ENCODE assay signal across 1 cellular context in the genomic region with DNA sequence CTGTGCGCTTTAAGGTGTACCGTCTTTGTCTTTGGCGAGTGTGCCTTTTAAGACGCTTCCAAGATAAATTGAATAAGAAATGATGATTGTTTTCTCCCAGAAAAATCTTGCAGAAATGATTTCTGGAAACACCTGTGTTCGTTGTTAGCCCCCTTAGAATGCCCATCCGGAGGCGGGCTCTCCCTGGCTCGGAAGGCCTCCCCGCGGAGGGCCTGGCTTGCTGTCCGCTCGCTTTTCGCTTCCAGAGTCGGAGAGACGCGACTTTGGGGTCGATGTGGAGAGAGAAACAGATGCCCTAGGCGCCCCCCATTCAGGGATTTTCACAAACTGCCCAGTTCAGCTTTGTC.
TF ChIP-seq lines count a peak whose summit lies in the region.

No MANE protein-coding gene starts in this region.

TF ChIP-seq in GM23338, 12 proteins besides CTCF, POLR2A, EP300 and RAD21 (continued from another document):
- TF ChIP-seq, protein P1, sequence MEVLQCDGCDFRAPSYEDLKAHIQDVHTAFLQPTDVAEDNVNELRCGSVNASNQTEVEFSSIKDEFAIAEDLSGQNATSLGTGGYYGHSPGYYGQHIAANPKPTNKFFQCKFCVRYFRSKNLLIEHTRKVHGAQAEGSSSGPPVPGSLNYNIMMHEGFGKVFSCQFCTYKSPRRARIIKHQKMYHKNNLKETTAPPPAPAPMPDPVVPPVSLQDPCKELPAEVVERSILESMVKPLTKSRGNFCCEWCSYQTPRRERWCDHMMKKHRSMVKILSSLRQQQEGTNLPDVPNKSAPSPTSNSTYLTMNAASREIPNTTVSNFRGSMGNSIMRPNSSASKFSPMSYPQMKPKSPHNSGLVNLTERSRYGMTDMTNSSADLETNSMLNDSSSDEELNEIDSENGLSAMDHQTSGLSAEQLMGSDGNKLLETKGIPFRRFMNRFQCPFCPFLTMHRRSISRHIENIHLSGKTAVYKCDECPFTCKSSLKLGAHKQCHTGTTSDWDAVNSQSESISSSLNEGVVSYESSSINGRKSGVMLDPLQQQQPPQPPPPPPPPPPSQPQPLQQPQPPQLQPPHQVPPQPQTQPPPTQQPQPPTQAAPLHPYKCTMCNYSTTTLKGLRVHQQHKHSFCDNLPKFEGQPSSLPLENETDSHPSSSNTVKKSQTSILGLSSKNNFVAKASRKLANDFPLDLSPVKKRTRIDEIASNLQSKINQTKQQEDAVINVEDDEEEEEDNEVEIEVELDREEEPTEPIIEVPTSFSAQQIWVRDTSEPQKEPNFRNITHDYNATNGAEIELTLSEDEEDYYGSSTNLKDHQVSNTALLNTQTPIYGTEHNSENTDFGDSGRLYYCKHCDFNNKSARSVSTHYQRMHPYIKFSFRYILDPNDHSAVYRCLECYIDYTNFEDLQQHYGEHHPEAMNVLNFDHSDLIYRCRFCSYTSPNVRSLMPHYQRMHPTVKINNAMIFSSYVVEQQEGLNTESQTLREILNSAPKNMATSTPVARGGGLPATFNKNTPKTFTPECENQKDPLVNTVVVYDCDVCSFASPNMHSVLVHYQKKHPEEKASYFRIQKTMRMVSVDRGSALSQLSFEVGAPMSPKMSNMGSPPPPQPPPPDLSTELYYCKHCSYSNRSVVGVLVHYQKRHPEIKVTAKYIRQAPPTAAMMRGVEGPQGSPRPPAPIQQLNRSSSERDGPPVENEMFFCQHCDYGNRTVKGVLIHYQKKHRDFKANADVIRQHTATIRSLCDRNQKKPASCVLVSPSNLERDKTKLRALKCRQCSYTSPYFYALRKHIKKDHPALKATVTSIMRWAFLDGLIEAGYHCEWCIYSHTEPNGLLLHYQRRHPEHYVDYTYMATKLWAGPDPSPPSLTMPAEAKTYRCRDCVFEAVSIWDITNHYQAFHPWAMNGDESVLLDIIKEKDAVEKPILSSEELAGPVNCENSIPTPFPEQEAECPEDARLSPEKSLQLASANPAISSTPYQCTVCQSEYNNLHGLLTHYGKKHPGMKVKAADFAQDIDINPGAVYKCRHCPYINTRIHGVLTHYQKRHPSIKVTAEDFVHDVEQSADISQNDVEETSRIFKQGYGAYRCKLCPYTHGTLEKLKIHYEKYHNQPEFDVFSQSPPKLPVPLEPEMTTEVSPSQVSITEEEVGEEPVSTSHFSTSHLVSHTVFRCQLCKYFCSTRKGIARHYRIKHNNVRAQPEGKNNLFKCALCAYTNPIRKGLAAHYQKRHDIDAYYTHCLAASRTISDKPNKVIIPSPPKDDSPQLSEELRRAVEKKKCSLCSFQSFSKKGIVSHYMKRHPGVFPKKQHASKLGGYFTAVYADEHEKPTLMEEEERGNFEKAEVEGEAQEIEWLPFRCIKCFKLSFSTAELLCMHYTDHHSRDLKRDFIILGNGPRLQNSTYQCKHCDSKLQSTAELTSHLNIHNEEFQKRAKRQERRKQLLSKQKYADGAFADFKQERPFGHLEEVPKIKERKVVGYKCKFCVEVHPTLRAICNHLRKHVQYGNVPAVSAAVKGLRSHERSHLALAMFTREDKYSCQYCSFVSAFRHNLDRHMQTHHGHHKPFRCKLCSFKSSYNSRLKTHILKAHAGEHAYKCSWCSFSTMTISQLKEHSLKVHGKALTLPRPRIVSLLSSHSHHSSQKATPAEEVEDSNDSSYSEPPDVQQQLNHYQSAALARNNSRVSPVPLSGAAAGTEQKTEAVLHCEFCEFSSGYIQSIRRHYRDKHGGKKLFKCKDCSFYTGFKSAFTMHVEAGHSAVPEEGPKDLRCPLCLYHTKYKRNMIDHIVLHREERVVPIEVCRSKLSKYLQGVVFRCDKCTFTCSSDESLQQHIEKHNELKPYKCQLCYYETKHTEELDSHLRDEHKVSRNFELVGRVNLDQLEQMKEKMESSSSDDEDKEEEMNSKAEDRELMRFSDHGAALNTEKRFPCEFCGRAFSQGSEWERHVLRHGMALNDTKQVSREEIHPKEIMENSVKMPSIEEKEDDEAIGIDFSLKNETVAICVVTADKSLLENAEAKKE (CRISPR knock-in tag; IDR thresholded peaks at IDR 0.05) = no peak
- no peak for TF ChIP-seq EZH2 (IDR thresholded peaks at IDR 0.05; ENCODE audit: low read depth, unreplicated experiment)
- no peak for TF ChIP-seq STAT1 (IDR thresholded peaks at IDR 0.05; ENCODE audit: unreplicated experiment)
- TF ChIP-seq, protein P2, sequence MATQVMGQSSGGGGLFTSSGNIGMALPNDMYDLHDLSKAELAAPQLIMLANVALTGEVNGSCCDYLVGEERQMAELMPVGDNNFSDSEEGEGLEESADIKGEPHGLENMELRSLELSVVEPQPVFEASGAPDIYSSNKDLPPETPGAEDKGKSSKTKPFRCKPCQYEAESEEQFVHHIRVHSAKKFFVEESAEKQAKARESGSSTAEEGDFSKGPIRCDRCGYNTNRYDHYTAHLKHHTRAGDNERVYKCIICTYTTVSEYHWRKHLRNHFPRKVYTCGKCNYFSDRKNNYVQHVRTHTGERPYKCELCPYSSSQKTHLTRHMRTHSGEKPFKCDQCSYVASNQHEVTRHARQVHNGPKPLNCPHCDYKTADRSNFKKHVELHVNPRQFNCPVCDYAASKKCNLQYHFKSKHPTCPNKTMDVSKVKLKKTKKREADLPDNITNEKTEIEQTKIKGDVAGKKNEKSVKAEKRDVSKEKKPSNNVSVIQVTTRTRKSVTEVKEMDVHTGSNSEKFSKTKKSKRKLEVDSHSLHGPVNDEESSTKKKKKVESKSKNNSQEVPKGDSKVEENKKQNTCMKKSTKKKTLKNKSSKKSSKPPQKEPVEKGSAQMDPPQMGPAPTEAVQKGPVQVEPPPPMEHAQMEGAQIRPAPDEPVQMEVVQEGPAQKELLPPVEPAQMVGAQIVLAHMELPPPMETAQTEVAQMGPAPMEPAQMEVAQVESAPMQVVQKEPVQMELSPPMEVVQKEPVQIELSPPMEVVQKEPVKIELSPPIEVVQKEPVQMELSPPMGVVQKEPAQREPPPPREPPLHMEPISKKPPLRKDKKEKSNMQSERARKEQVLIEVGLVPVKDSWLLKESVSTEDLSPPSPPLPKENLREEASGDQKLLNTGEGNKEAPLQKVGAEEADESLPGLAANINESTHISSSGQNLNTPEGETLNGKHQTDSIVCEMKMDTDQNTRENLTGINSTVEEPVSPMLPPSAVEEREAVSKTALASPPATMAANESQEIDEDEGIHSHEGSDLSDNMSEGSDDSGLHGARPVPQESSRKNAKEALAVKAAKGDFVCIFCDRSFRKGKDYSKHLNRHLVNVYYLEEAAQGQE (IDR thresholded peaks at IDR 0.05; ENCODE audit: unreplicated experiment) = no peak
- TF ChIP-seq EZH2phosphoT487 (IDR thresholded peaks at IDR 0.05; ENCODE audit: unreplicated experiment) = no peak
- no peak for TF ChIP-seq JUNB (IDR thresholded peaks at IDR 0.05; ENCODE audit: unreplicated experiment)
